ENCODE assay signal across 36 cellular contexts in genomic region chr5:92372766-92373165, GRCh38.
DNase-seq lines count a peak whose midpoint lies in the region; ATAC-seq and TF ChIP-seq lines count a peak whose summit lies in the region.
"Had no signal": no experiment of that assay in that cellular context is flagged by ENCODE, and none has a peak within 500 bp of the region (broad histone marks: within the 10 kb centered on the region; RNA-seq: fewer than 3 reads in every experiment).

No MANE protein-coding gene starts in this region.

- H3K9me3 Mint-ChIP-seq in activated CD4-positive, alpha-beta T cell treated with anti-CD3 and anti-CD28 coated beads, Interleukin-2, amount 10 ng/mL, durations not matched to agents 24 days and 14 days: peaks cover 4% of the 10 kb centered on the region

- TF ChIP-seq RAD21 in IMR-90 (IDR thresholded peaks at IDR 0.05; ENCODE audit: low read length): no peak

- H3K9me1 ChIP-seq in IMR-90 (ENCODE audit: insufficient read depth, low read length): no peaks in the 10 kb centered on the region

- H3K27ac Mint-ChIP-seq in activated CD4-positive, alpha-beta T cell treated with anti-CD3 and anti-CD28 coated beads, Interleukin-2, amount 10 ng/mL, durations not matched to agents 24 days and 14 days: no peak overlapping the region
- H3K27ac Mint-ChIP-seq: activated CD8-positive, alpha-beta T cell treated with anti-CD3 and anti-CD28 coated beads for 36 hours; activated naive CD8-positive, alpha-beta T cell; B cell; CD8-positive, alpha-beta T cell; nephron; stimulated activated effector memory CD8-positive, alpha-beta T cell treated with anti-CD3 and anti-CD28 coated beads, Interleukin-12 subunit alpha, Interleukin-12 subunit beta, amount 100 ng/mL, for 72 hours; T-helper 17 cell had no signal

- H4K20me1 ChIP-seq in IMR-90 (ENCODE audit: insufficient read depth, low read length): no peaks in the 10 kb centered on the region

- H3K56ac ChIP-seq in IMR-90 (ENCODE audit: extremely low read depth, insufficient read depth, low read length): no peak overlapping the region

- no peak overlapping the region for H3K9ac ChIP-seq in IMR-90 (ENCODE audit: low read depth, low read length)

- no peaks in the 10 kb centered on the region for H3K4me1 ChIP-seq in IMR-90 (ENCODE audit: control insufficient read depth, insufficient read depth, low read length)
- H3K4me1 ChIP-seq in foreskin keratinocyte: no peaks in the 10 kb centered on the region
- H3K4me1 ChIP-seq: spleen, upper lobe of left lung had no signal

- no peak overlapping the region for H4K91ac ChIP-seq in IMR-90 (ENCODE audit: insufficient read depth, low read depth, low read length)

- H3K27me3 Mint-ChIP-seq in activated CD4-positive, alpha-beta T cell treated with anti-CD3 and anti-CD28 coated beads, Interleukin-2, amount 10 ng/mL, durations not matched to agents 24 days and 14 days: no peaks in the 10 kb centered on the region
- H3K27me3 Mint-ChIP-seq: activated CD8-positive, alpha-beta T cell treated with anti-CD3 and anti-CD28 coated beads for 36 hours; activated naive CD8-positive, alpha-beta T cell; B cell; central memory CD8-positive, alpha-beta T cell; T-helper 17 cell had no signal

- H3K4ac ChIP-seq in IMR-90 (ENCODE audit: low read depth, low read length): no peak overlapping the region

- H3K4me3 Mint-ChIP-seq in activated CD4-positive, alpha-beta T cell treated with anti-CD3 and anti-CD28 coated beads, Interleukin-2, amount 10 ng/mL, durations not matched to agents 24 days and 14 days: no peak overlapping the region
- H3K4me3 Mint-ChIP-seq: activated CD8-positive, alpha-beta T cell treated with anti-CD3 and anti-CD28 coated beads for 36 hours; activated naive CD8-positive, alpha-beta T cell; B cell; CD8-positive, alpha-beta T cell; central memory CD8-positive, alpha-beta T cell; nephron; stimulated activated effector memory CD8-positive, alpha-beta T cell treated with anti-CD3 and anti-CD28 coated beads, Interleukin-12 subunit alpha, Interleukin-12 subunit beta, amount 100 ng/mL, for 72 hours; T-helper 17 cell had no signal

- H4K8ac ChIP-seq in IMR-90 (ENCODE audit: low read depth in 2 of 2, low read length in 2 of 2): no peak overlapping the region

- H3K27ac ChIP-seq in IMR-90 (ENCODE audit: insufficient read depth, low read length) (no peak overlapping the region), foreskin keratinocyte (no peak overlapping the region)
- H3K27ac ChIP-seq: ovary, spleen, upper lobe of left lung had no signal

- H3K18ac ChIP-seq in IMR-90 (ENCODE audit: low read depth, low read length): no peak overlapping the region

- H3K23ac ChIP-seq in IMR-90 (ENCODE audit: low read depth, low read length): no peak overlapping the region

- H3K4me1 Mint-ChIP-seq in activated CD4-positive, alpha-beta T cell treated with anti-CD3 and anti-CD28 coated beads, Interleukin-2, amount 10 ng/mL, durations not matched to agents 24 days and 14 days: no peaks in the 10 kb centered on the region
- H3K4me1 Mint-ChIP-seq: B cell; central memory CD8-positive, alpha-beta T cell; nephron; stimulated activated effector memory CD8-positive, alpha-beta T cell treated with anti-CD3 and anti-CD28 coated beads, Interleukin-12 subunit alpha, Interleukin-12 subunit beta, amount 100 ng/mL, for 72 hours; T-helper 17 cell had no signal

- no peak for TF ChIP-seq POLR2A in IMR-90 (IDR thresholded peaks at IDR 0.05; ENCODE audit: low read depth, low read length)

- BruUV-seq in IMR-90 (replicated peaks; lab: Mats Ljungman, UMichigan): no TSS peak

- TF ChIP-seq CTCF in IMR-90 (conservative IDR thresholded peaks at IDR 0.05; ENCODE audit: low read depth, low read length) (no peak), foreskin keratinocyte (conservative IDR thresholded peaks at IDR 0.05) (no peak)

- no peak overlapping the region for H3K14ac ChIP-seq in IMR-90 (replicated peaks; ENCODE audit: low read depth, low read length)

- no CpG with 5 or more reads among the region's 1 CpG for WGBS in IMR-90 (ENCODE audit: extremely low coverage in 2 of 2, insufficient read length in 1 of 2), 2 experiments

- peak; percentile 18 for DNase-seq in Caki2 (ENCODE audit: low read depth)
- DNase-seq in IMR-90: peak; percentile 21
- DNase-seq in amniotic epithelial cell (ENCODE audit: low read depth): peak; percentile 33
- peak; percentile 1 to 48 for DNase-seq in foreskin keratinocyte
- DNase-seq in activated CD4-positive, alpha-beta T cell treated with anti-CD3 and anti-CD28 coated beads, Interleukin-2, amount 10 ng/mL, durations not matched to agents 24 days and 14 days: no peak
- no peak for DNase-seq in stimulated activated CD4-positive, alpha-beta T cell treated with anti-CD3 and anti-CD28 coated beads, Interleukin-4, amount 100 ng/mL, for 1 hour
- no peak for DNase-seq in NCI-H524 treated with DMSO at 0.1 percent for 48 hours (lab: John Stamatoyannopoulos, UW)
- DNase-seq: activated CD4-positive, CD25-positive, alpha-beta regulatory T cell treated with anti-CD3 and anti-CD28 coated beads, Interleukin-2, amount 50 U/mL, for 72 hours; activated CD8-positive, alpha-beta T cell treated with anti-CD3 and anti-CD28 coated beads for 36 hours; aorta; CD8-positive, alpha-beta T cell; dermis blood vessel endothelial cell; DMS 273 treated with DMSO at 0.1 percent for 48 hours; H7; head of caudate nucleus; Kasumi-1; mucosa of descending colon; NCI-H1092; NCI-H187; NCI-H2171 treated with DMSO at 0.1 percent for 48 hours; NCI-H69; ovary; right cardiac atrium; spleen; stimulated activated CD4-positive, alpha-beta T cell treated with anti-CD3 and anti-CD28 coated beads, Interleukin-4, amount 100 ng/mL, for 24 hours; substantia nigra; T-helper 17 cell; upper lobe of left lung had no signal

- no peak overlapping the region for H3K4me3 ChIP-seq in IMR-90 (ENCODE audit: insufficient read depth, low read depth, low read length)
- H3K4me3 ChIP-seq: lung, mucosa of descending colon, ovary, spleen, upper lobe of left lung had no signal

- H3K9me3 ChIP-seq in IMR-90 (ENCODE audit: control insufficient read depth, insufficient read depth, low read length): no peaks in the 10 kb centered on the region
- H3K9me3 ChIP-seq: mucosa of descending colon, ovary had no signal

- H3K79me1 ChIP-seq in IMR-90 (ENCODE audit: low read depth in 1 of 2, low read length in 2 of 2): no peaks in the 10 kb centered on the region

- dilution Hi-C loops in IMR-90 (cut with HindIII; ENCODE audit: low sequenced_read_pairs, unreplicated experiment): no loop called here

- no peak overlapping the region for H3K4me2 ChIP-seq in IMR-90 (ENCODE audit: low read depth, low read length)

- POLR2A ChIA-PET in IMR-90 (lab: Charles Lee; ENCODE audit: unreplicated experiment): no interaction called here

- no peak overlapping the region for H2BK20ac ChIP-seq in IMR-90 (ENCODE audit: low read depth, low read length)

- intact Hi-C loops in IMR-90 (cut with micrococcal nuclease): no loop called here
- intact Hi-C loops in activated CD4-positive, alpha-beta T cell treated with anti-CD3 and anti-CD28 coated beads, Interleukin-2, amount 10 ng/mL, durations not matched to agents 24 days and 14 days (cut with micrococcal nuclease): no loop called here

- H3K27me3 ChIP-seq in IMR-90 (ENCODE audit: control insufficient read depth, insufficient read depth, low read length) (no peaks in the 10 kb centered on the region), foreskin keratinocyte (no peaks in the 10 kb centered on the region)
- H3K27me3 ChIP-seq: ovary, spleen, upper lobe of left lung had no signal

- ATAC-seq in IMR-90 (ENCODE audit: low read depth) (no peak), foreskin keratinocyte (peak; percentile 57), HG03108 (IDR thresholded peaks at IDR 0.05; ENCODE audit: unreplicated experiment) (no peak)
- ATAC-seq: activated CD8-positive, alpha-beta T cell treated with anti-CD3 and anti-CD28 coated beads for 36 hours; CD8-positive, alpha-beta T cell; HepG2; mucosa of descending colon; right cardiac atrium; stimulated activated effector memory CD8-positive, alpha-beta T cell treated with anti-CD3 and anti-CD28 coated beads, Interleukin-12 subunit alpha, Interleukin-12 subunit beta, amount 100 ng/mL, for 72 hours; T-helper 17 cell had no signal

- no peaks in the 10 kb centered on the region for H3K36me3 Mint-ChIP-seq in activated CD4-positive, alpha-beta T cell treated with anti-CD3 and anti-CD28 coated beads, Interleukin-2, amount 10 ng/mL, durations not matched to agents 24 days and 14 days (ENCODE audit: low read depth)
- H3K36me3 Mint-ChIP-seq: activated naive CD8-positive, alpha-beta T cell; CD8-positive, alpha-beta T cell; stimulated activated effector memory CD8-positive, alpha-beta T cell treated with anti-CD3 and anti-CD28 coated beads, Interleukin-12 subunit alpha, Interleukin-12 subunit beta, amount 100 ng/mL, for 72 hours had no signal

- H2AFZ ChIP-seq in IMR-90 (replicated peaks; ENCODE audit: low read length, poor library complexity): no peak overlapping the region

- H4K5ac ChIP-seq in IMR-90 (ENCODE audit: low read depth, low read length): no peak overlapping the region

- H2BK5ac ChIP-seq in IMR-90 (ENCODE audit: low read depth, low read length, poor library complexity, severe bottlenecking): no peak overlapping the region

- CTCF ChIA-PET in IMR-90 (lab: Yijun Ruan, JAX): no interaction called here

- no peak overlapping the region for H2BK120ac ChIP-seq in IMR-90 (ENCODE audit: low read depth, low read length)

- in situ Hi-C loops in Caki2 (cut with HindIII; ENCODE audit: low pct_unique_long_range_greater_than_20kb, low sequenced_read_pairs): no loop called here
- in situ Hi-C loops in IMR-90 (cut with MboI; ENCODE audit: low sequenced_read_pairs): no loop called here

- H2AK9ac ChIP-seq in IMR-90 (replicated peaks; ENCODE audit: low read depth, low read length, poor library complexity): no peak overlapping the region

- H3K36me3 ChIP-seq in IMR-90 (ENCODE audit: control insufficient read depth, insufficient read depth, low read length): no peaks in the 10 kb centered on the region
- H3K36me3 ChIP-seq: ovary, spleen, upper lobe of left lung had no signal

- H2BK15ac ChIP-seq in IMR-90 (ENCODE audit: low read depth, low read length): no peak overlapping the region

- H2AK5ac ChIP-seq in IMR-90 (ENCODE audit: low read depth, low read length): no peak overlapping the region

TF ChIP-seq in IMR-90, 13 proteins besides CTCF, POLR2A, EP300 and RAD21 (continues in another document):
- no peak for TF ChIP-seq SMC3 (IDR thresholded peaks at IDR 0.05; ENCODE audit: low read depth, low read length)
- no peak for TF ChIP-seq BHLHE40 (IDR thresholded peaks at IDR 0.05; ENCODE audit: low read depth, low read length)
- TF ChIP-seq CHD1 (IDR thresholded peaks at IDR 0.05; ENCODE audit: low read depth, low read length): no peak
- no peak for TF ChIP-seq MAZ (IDR thresholded peaks at IDR 0.05; ENCODE audit: borderline replicate concordance, low read depth, low read length)
- no peak for TF ChIP-seq CEBPB (IDR thresholded peaks at IDR 0.05; ENCODE audit: low read depth, low read length)

Comparison
In these comparisons a context has a peak if more than half of its experiments do, and no peak if none do; other contexts are left out.
1. DNase-seq: peak in Caki2 (single experiment), IMR-90 (single experiment), amniotic epithelial cell (single experiment) and foreskin keratinocyte (2 of 2); none in activated CD4-positive, alpha-beta T cell treated with anti-CD3 and anti-CD28 coated beads, Interleukin-2, amount 10 ng/mL, durations not matched to agents 24 days and 14 days (single experiment), stimulated activated CD4-positive, alpha-beta T cell treated with anti-CD3 and anti-CD28 coated beads, Interleukin-4, amount 100 ng/mL, for 1 hour (single experiment) and NCI-H524 treated with DMSO at 0.1 percent for 48 hours (single experiment).